Comparison of ENCODE assay signal across 1 cellular context in genomic region chr12:46385439-46385838, GRCh38.
TF ChIP-seq lines count a peak whose summit lies in the region.

No MANE protein-coding gene starts in this region.

TF ChIP-seq in IMR-90, 13 proteins besides CTCF, POLR2A, EP300 and RAD21 (continued from another document):
- no peak for TF ChIP-seq BHLHE40 (IDR thresholded peaks at IDR 0.05; ENCODE audit: low read depth, low read length)
- TF ChIP-seq MXI1 (IDR thresholded peaks at IDR 0.05; ENCODE audit: borderline replicate concordance, low read depth, low read length): no peak
- no peak for TF ChIP-seq ELK1 (IDR thresholded peaks at IDR 0.05; ENCODE audit: borderline replicate concordance, low read depth, low read length)
- TF ChIP-seq MAFK (IDR thresholded peaks at IDR 0.05; ENCODE audit: low read depth, low read length): no peak
- no peak for TF ChIP-seq NFE2L2 (IDR thresholded peaks at IDR 0.05; ENCODE audit: low read depth, low read length)
- TF ChIP-seq FOS (IDR thresholded peaks at IDR 0.05; ENCODE audit: low read depth, low read length): no peak
- TF ChIP-seq CHD1 (IDR thresholded peaks at IDR 0.05; ENCODE audit: low read depth, low read length): no peak
TF ChIP-seq in IMR-90: peak in this region for 0.
